ENCODE assay signal across 8 cellular contexts in genomic region chr18:13726228-13726971, GRCh38. TPM values are rescaled to one million over a fixed set of nuclear protein-coding genes. Genes with fewer than 3 reads are reported as not detected.
DNase-seq lines count a peak whose midpoint lies in the region; ATAC-seq and TF ChIP-seq lines count a peak whose summit lies in the region.

Gene FAM210A, minus strand, starts transcription at chr18:13726558. Its CDS starts 44,481 bp downstream, at chr18:13682077.
Gene RNMT, plus strand, starts transcription at chr18:13726673. Its CDS starts 4,845 bp downstream, at chr18:13731518.

- DNase-seq in DMS 273 treated with DMSO at 0.1 percent for 48 hours (lab: John Stamatoyannopoulos, UW) (peak; percentile 74), IMR-90 (peak; percentile 96), OCI-M1 (lab: John Stamatoyannopoulos, UW) (peak; percentile 98), activated T-cell treated with anti-CD3 and anti-CD28 coated beads for 4 hours (peak; percentile 91), epithelial cell of esophagus (ENCODE audit: low read depth) (peak; percentile 98)
- DNase-seq in stimulated activated CD8-positive, alpha-beta memory T cell treated with anti-CD3 and anti-CD28 coated beads, Interleukin-4, amount 100 ng/mL, for 1 hour (ENCODE audit: low read depth in 2 of 2, low spot score in 1 of 2): peak; percentile 85 to 91

- peak within 1 kb of the TSS; percentile 55 for H3K56ac ChIP-seq in IMR-90 (ENCODE audit: extremely low read depth, insufficient read depth, low read length)

- peak within 1 kb of the TSS; percentile 80 for H3K4me3 ChIP-seq in IMR-90 (ENCODE audit: insufficient read depth, low read depth, low read length)
- H3K4me3 ChIP-seq in epithelial cell of esophagus (ENCODE audit: low read length): peak within 1 kb of the TSS; percentile 97
- H3K4me3 ChIP-seq in mononuclear cell (ENCODE audit: low read length): peak within 1 kb of the TSS; percentile 69

- CTCF ChIA-PET in IMR-90 (lab: Yijun Ruan, JAX): no interaction called here

- peak within 1 kb of the TSS; percentile 97 for H2AFZ ChIP-seq in IMR-90 (replicated peaks; ENCODE audit: low read length, poor library complexity)

- peak within 1 kb of the TSS; percentile 41 to 89 for H4K8ac ChIP-seq in IMR-90 (ENCODE audit: low read depth in 2 of 2, low read length in 2 of 2)

- in situ Hi-C loops in IMR-90 (cut with MboI; ENCODE audit: low sequenced_read_pairs): loop anchor here (25.0 kb wide), 1 partner anchor 739 kb away; the partner anchor contains the start of gene CEP192

- peak within 1 kb of the TSS; percentile 88 for H3K9ac ChIP-seq in IMR-90 (ENCODE audit: low read depth, low read length)

- no peak within 1 kb of the TSS for H2BK120ac ChIP-seq in IMR-90 (ENCODE audit: low read depth, low read length)

- H3K36me3 ChIP-seq in IMR-90 (ENCODE audit: control insufficient read depth, insufficient read depth, low read length): peaks cover under 1% of the 10 kb centered on the region; the same call in 1 of the 2 replicates

- peak within 1 kb of the TSS; percentile 95 for H3K4me2 ChIP-seq in IMR-90 (ENCODE audit: low read depth, low read length)

- H2BK20ac ChIP-seq in IMR-90 (ENCODE audit: low read depth, low read length): no peak within 1 kb of the TSS

- TF ChIP-seq CTCF in IMR-90 (conservative IDR thresholded peaks at IDR 0.05; ENCODE audit: low read depth, low read length) (peak; percentile 9; the same call in 1 of the 2 replicates), epithelial cell of esophagus (IDR thresholded peaks at IDR 0.05; ENCODE audit: insufficient read depth, low read depth, low read length, missing control alignments) (no peak)

- H3K27me3 ChIP-seq in IMR-90 (ENCODE audit: control insufficient read depth, insufficient read depth, low read length): no peaks in the 10 kb centered on the region
- H3K27me3 ChIP-seq in mononuclear cell (ENCODE audit: insufficient read depth, low read length): no peaks in the 10 kb centered on the region

- H3K27ac ChIP-seq in IMR-90 (ENCODE audit: insufficient read depth, low read length): peak within 1 kb of the TSS; percentile 84

- ATAC-seq in GM21528 (IDR thresholded peaks at IDR 0.05; ENCODE audit: low FRiP score, unreplicated experiment) (peak; percentile 94), IMR-90 (ENCODE audit: low read depth) (peak; percentile 95)

- H3K4ac ChIP-seq in IMR-90 (ENCODE audit: low read depth, low read length): peak within 1 kb of the TSS; percentile 89

- peak within 1 kb of the TSS; percentile 97 for H2AK9ac ChIP-seq in IMR-90 (replicated peaks; ENCODE audit: low read depth, low read length, poor library complexity)

- POLR2A ChIA-PET in IMR-90 (lab: Charles Lee; ENCODE audit: unreplicated experiment): interaction anchor here (0.5 to 0.6 kb wide), 2 partner anchors 17 to 507 kb away, joined by 3 to 4 read pairs; no protein-coding TSS in a partner anchor

- H3K9me1 ChIP-seq in IMR-90 (ENCODE audit: insufficient read depth, low read length): no peaks in the 10 kb centered on the region

- peaks cover 13 to 49% of the 10 kb centered on the region in 2 experiments for H3K79me1 ChIP-seq in IMR-90 (ENCODE audit: low read depth in 1 of 2, low read length in 2 of 2)

- H4K91ac ChIP-seq in IMR-90 (ENCODE audit: insufficient read depth, low read depth, low read length): peak within 1 kb of the TSS; percentile 79; the same call in 1 of the 2 replicates

- H3K14ac ChIP-seq in IMR-90 (replicated peaks; ENCODE audit: low read depth, low read length): peak within 1 kb of the TSS; percentile 81; the same call in 1 of the 2 replicates

- intact Hi-C loops in IMR-90 (cut with micrococcal nuclease): no loop called here

- peaks cover 10% of the 10 kb centered on the region; the same call in 1 of the 2 replicates for H4K20me1 ChIP-seq in IMR-90 (ENCODE audit: insufficient read depth, low read length)

- H2AK5ac ChIP-seq in IMR-90 (ENCODE audit: low read depth, low read length): peak within 1 kb of the TSS; percentile 73

- BruUV-seq in IMR-90 (replicated peaks; lab: Mats Ljungman, UMichigan): no TSS peak

- no peak within 1 kb of the TSS for H2BK15ac ChIP-seq in IMR-90 (ENCODE audit: low read depth, low read length)

- no peak for TF ChIP-seq RAD21 in IMR-90 (IDR thresholded peaks at IDR 0.05; ENCODE audit: low read length)

- H3K18ac ChIP-seq in IMR-90 (ENCODE audit: low read depth, low read length): peak within 1 kb of the TSS; percentile 3; the same call in 1 of the 2 replicates

- no peaks in the 10 kb centered on the region for H3K9me3 ChIP-seq in IMR-90 (ENCODE audit: control insufficient read depth, insufficient read depth, low read length)
- no peaks in the 10 kb centered on the region for H3K9me3 ChIP-seq in mononuclear cell (ENCODE audit: low read depth, low read length)

- H3K23ac ChIP-seq in IMR-90 (ENCODE audit: low read depth, low read length): peak within 1 kb of the TSS; percentile 82

- peak within 1 kb of the TSS; percentile 70 for H2BK5ac ChIP-seq in IMR-90 (ENCODE audit: low read depth, low read length, poor library complexity, severe bottlenecking)

- 1% methylated on average over 27 of the region's 77 CpGs; no CpG with 5 or more reads in 1 of the 2 experiments for WGBS in IMR-90 (ENCODE audit: extremely low coverage in 2 of 2, insufficient read length in 1 of 2), 2 experiments

- dilution Hi-C loops in IMR-90 (cut with HindIII; ENCODE audit: low sequenced_read_pairs, unreplicated experiment): no loop called here

- peak within 1 kb of the TSS; percentile 74 for H4K5ac ChIP-seq in IMR-90 (ENCODE audit: low read depth, low read length)

- H3K4me1 ChIP-seq in IMR-90 (ENCODE audit: control insufficient read depth, insufficient read depth, low read length) (no peaks in the 10 kb centered on the region), mononuclear cell (ENCODE audit: insufficient read depth, low read length) (peaks cover 31% of the 10 kb centered on the region)

- TF ChIP-seq POLR2A in IMR-90 (IDR thresholded peaks at IDR 0.05; ENCODE audit: low read depth, low read length): peak; percentile 96

TF ChIP-seq in IMR-90, 13 proteins besides CTCF, POLR2A, EP300 and RAD21:
- TF ChIP-seq NFE2L2 (IDR thresholded peaks at IDR 0.05; ENCODE audit: low read depth, low read length) (0 out of 2 replicates have a peak, but pooled peaks have one; percentile 23), RCOR1 (IDR thresholded peaks at IDR 0.05; ENCODE audit: insufficient replicate concordance, low read length) (no peak), BHLHE40 (IDR thresholded peaks at IDR 0.05; ENCODE audit: low read depth, low read length) (peak; percentile 93), MXI1 (IDR thresholded peaks at IDR 0.05; ENCODE audit: borderline replicate concordance, low read depth, low read length) (peak; percentile 99), RFX5 (IDR thresholded peaks at IDR 0.05; ENCODE audit: low read depth, low read length) (no peak), CEBPB (IDR thresholded peaks at IDR 0.05; ENCODE audit: low read depth, low read length) (peak; percentile 37; the same call in 1 of the 2 replicates), FOS (IDR thresholded peaks at IDR 0.05; ENCODE audit: low read depth, low read length) (peak; percentile 61), MAFK (IDR thresholded peaks at IDR 0.05; ENCODE audit: low read depth, low read length) (0 out of 2 replicates have a peak, but pooled peaks have one; percentile 6), ELK1 (IDR thresholded peaks at IDR 0.05; ENCODE audit: borderline replicate concordance, low read depth, low read length) (peak; percentile 57; the same call in 1 of the 2 replicates)
- TF ChIP-seq, protein P1, sequence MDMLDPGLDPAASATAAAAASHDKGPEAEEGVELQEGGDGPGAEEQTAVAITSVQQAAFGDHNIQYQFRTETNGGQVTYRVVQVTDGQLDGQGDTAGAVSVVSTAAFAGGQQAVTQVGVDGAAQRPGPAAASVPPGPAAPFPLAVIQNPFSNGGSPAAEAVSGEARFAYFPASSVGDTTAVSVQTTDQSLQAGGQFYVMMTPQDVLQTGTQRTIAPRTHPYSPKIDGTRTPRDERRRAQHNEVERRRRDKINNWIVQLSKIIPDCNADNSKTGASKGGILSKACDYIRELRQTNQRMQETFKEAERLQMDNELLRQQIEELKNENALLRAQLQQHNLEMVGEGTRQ (IDR thresholded peaks at IDR 0.05; ENCODE audit: low read depth, low read length): peak; percentile 99
TF ChIP-seq in IMR-90: peak in this region for 8.

RNA-seq across cellular contexts. Expression of gene FAM210A, which starts in this region (rescaled TPM):
- total RNA-seq in IMR-90 (2012; rRNA removed): 16.1 and 25.3 TPM in 2 replicates
- polyA plus RNA-seq in IMR-90 (2012; rRNA removed): 9.2 and 9.8 TPM in 2 replicates
- 5.4 and 7.8 TPM in 2 replicates for polyA plus RNA-seq in IMR-90 (2012; cell fraction: cytosol; rRNA removed)
- polyA plus RNA-seq in IMR-90 (2012; cell fraction: nucleus; rRNA removed; ENCODE audit: low replicate concordance): 5.2 and 10.1 TPM in 2 replicates
- 8.6 TPM for total RNA-seq in mononuclear cell

RNA-seq across cellular contexts. Expression of gene RNMT, which starts in this region (rescaled TPM):
- total RNA-seq in IMR-90 (2012; rRNA removed): 13.3 and 21.1 TPM in 2 replicates
- 11.9 and 13.6 TPM in 2 replicates for polyA plus RNA-seq in IMR-90 (2012; rRNA removed)
- 3.6 and 6.0 TPM in 2 replicates for polyA plus RNA-seq in IMR-90 (2012; cell fraction: cytosol; rRNA removed)
- 6.8 and 33.4 TPM in 2 replicates for polyA plus RNA-seq in IMR-90 (2012; cell fraction: nucleus; rRNA removed; ENCODE audit: low replicate concordance)
- 108 TPM for total RNA-seq in mononuclear cell

Comparison
In these comparisons a context has a peak if more than half of its experiments do, and no peak if none do; other contexts are left out.
1. Peak in every context shown above with its lines: DNase-seq, ATAC-seq, H3K4me3 ChIP-seq and H3K27ac ChIP-seq.